In genomic region chr11:118098996-118099837, GRCh38 we compare ENCODE assay signal across 1 cellular context.
TF ChIP-seq lines count a peak whose summit lies in the region.

No MANE protein-coding gene starts in this region.

TF ChIP-seq in SK-N-SH treated with all-trans-retinoic acid at 6 μM for 48 hours, 23 proteins besides CTCF, POLR2A, EP300 and RAD21 (continued from another document):
- TF ChIP-seq ARNTL (CRISPR knock-in tag; IDR thresholded peaks at IDR 0.05; ENCODE audit: borderline replicate concordance, low read depth) (no peak), CSRNP3 (CRISPR knock-in tag; IDR thresholded peaks at IDR 0.05) (no peak), GLIS3 (CRISPR knock-in tag; IDR thresholded peaks at IDR 0.05) (no peak), PATZ1 (CRISPR knock-in tag; IDR thresholded peaks at IDR 0.05; ENCODE audit: borderline replicate concordance) (no peak), TOX (CRISPR knock-in tag; IDR thresholded peaks at IDR 0.05; ENCODE audit: borderline replicate concordance) (no peak), RARB (CRISPR knock-in tag; IDR thresholded peaks at IDR 0.05) (no peak)
TF ChIP-seq in SK-N-SH treated with all-trans-retinoic acid at 6 μM for 48 hours: peak in this region for 0.
